ENCODE assay signal across 8 cellular contexts in genomic region chr12:6465467-6466183, GRCh38. TPM values are rescaled to one million over a fixed set of nuclear protein-coding genes. Genes with fewer than 3 reads are reported as not detected.
DNase-seq lines count a peak whose midpoint lies in the region; ATAC-seq and TF ChIP-seq lines count a peak whose summit lies in the region.

No MANE protein-coding gene starts in this region.

- no peak for TF ChIP-seq POLR2A in gastrocnemius medialis (IDR thresholded peaks at IDR 0.05)

- peak; percentile 38 to 39 for ATAC-seq in gastrocnemius medialis
- no peak for ATAC-seq in HG03045 (IDR thresholded peaks at IDR 0.05; ENCODE audit: unreplicated experiment)

- CTCF ChIA-PET in HEK293T (lab: Yijun Ruan, JAX), result interaction anchor here (0.6 to 2.3 kb wide), 21 partner anchors 9 to 146 kb away, joined by 3 to 26 read pairs (median 4); partner anchors contain the start of genes CD27 and TAPBPL

- peak; percentile 79 for DNase-seq in DMS 273 (lab: John Stamatoyannopoulos, UW; ENCODE audit: unreplicated experiment)
- peak; percentile 61 for DNase-seq in HEK293T (ENCODE audit: extremely low spot score)
- DNase-seq in NCI-H748 treated with DMSO at 0.1 percent for 48 hours (lab: John Stamatoyannopoulos, UW), result peak; percentile 35
- peak in 34 of 58 donors; percentile 4 to 66 (median 19) for DNase-seq in anterior cingulate cortex (lab: John Stamatoyannopoulos, UW)
- peak; percentile 82 for DNase-seq in hepatocyte (ENCODE audit: low spot score)
- peak in 1 of 2 donors; percentile 26 for DNase-seq in gastrocnemius medialis
- no peak for DNase-seq in ecto neural progenitor cell (ENCODE audit: low spot score)

- H3K4me1 ChIP-seq in hepatocyte (ENCODE audit: insufficient read depth) (peaks cover 7% of the 10 kb centered on the region), gastrocnemius medialis (peaks cover 24 to 26% of the 10 kb centered on the region in 2 donors)

- no peak overlapping the region for H2AFZ ChIP-seq in hepatocyte

- POLR2A ChIA-PET in HEK293T (lab: Yijun Ruan, JAX), result interaction anchor here (0.9 to 1.8 kb wide), 8 partner anchors 23 to 187 kb away, joined by 3 to 6 read pairs (median 4); partner anchors contain the start of genes MRPL51 and TNFRSF1A

- no peak overlapping the region for H3K4me2 ChIP-seq in hepatocyte

- intact Hi-C loops in gastrocnemius medialis (cut with DNase I; ENCODE audit: low total_unique reads), result loop anchor here (1.0 to 2.0 kb wide), 2 partner anchors 42 to 139 kb away; no protein-coding TSS in a partner anchor

- no peaks in the 10 kb centered on the region for H4K20me1 ChIP-seq in hepatocyte (ENCODE audit: insufficient read depth, poor library complexity, severe bottlenecking)

- TF ChIP-seq CTCF in hepatocyte (IDR thresholded peaks at IDR 0.05; ENCODE audit: poor library complexity) (peak; percentile 79), gastrocnemius medialis (IDR thresholded peaks at IDR 0.05 in 4 of 5, conservative IDR thresholded peaks at IDR 0.05 in 1 of 5) (peak; percentile 77 to 88 (median 80))

- H3K4me3 ChIP-seq in hepatocyte (no peak overlapping the region), gastrocnemius medialis (no peak overlapping the region)

- WGBS in hepatocyte (ENCODE audit: low lambda C conversion rate, missing lambda C conversion rate), result 52% methylated on average over 6 of the region's 6 CpGs

- H3K9me3 ChIP-seq in hepatocyte (ENCODE audit: low read depth) (no peaks in the 10 kb centered on the region), gastrocnemius medialis (no peaks in the 10 kb centered on the region)

- H3K36me3 ChIP-seq in hepatocyte (replicated peaks; ENCODE audit: insufficient read depth, low read depth), result no peaks in the 10 kb centered on the region
- H3K36me3 ChIP-seq in gastrocnemius medialis, result peaks cover 0 to 48% of the 10 kb centered on the region in 2 donors

- H3K79me2 ChIP-seq in hepatocyte, result peaks cover 13% of the 10 kb centered on the region

- no peaks in the 10 kb centered on the region for H3K9me2 ChIP-seq in hepatocyte (replicated peaks; ENCODE audit: insufficient read depth)

- in situ Hi-C loops in gastrocnemius medialis (cut with MboI; ENCODE audit: low sequenced_read_pairs in 4 of 4), result loop anchor here (5.0 to 25.0 kb wide), 4 partner anchors 128 to 141 kb away; partner anchors contain the start of gene TNFRSF1A (in 1 of the 4)

- H3K27me3 ChIP-seq in hepatocyte, result no peaks in the 10 kb centered on the region
- H3K27me3 ChIP-seq in gastrocnemius medialis, result no peaks in the 10 kb centered on the region

- H3K27ac ChIP-seq in hepatocyte (no peak overlapping the region), gastrocnemius medialis (no peak overlapping the region)

TF ChIP-seq in HEK293T, 16 proteins besides CTCF, POLR2A, EP300 and RAD21:
- TF ChIP-seq PKNOX1 (IDR thresholded peaks at IDR 0.05), result no peak
- TF ChIP-seq NFRKB (IDR thresholded peaks at IDR 0.05), result no peak
- TF ChIP-seq ZNF384 (IDR thresholded peaks at IDR 0.05), result no peak
- TF ChIP-seq TARDBP (IDR thresholded peaks at IDR 0.05), result no peak
- TF ChIP-seq HDGF (IDR thresholded peaks at IDR 0.05; ENCODE audit: borderline replicate concordance), result no peak
- no peak for TF ChIP-seq SP1 (IDR thresholded peaks at IDR 0.05)
- TF ChIP-seq BHLHE40 (IDR thresholded peaks at IDR 0.05; ENCODE audit: borderline replicate concordance), result no peak
- TF ChIP-seq FOXK2 (IDR thresholded peaks at IDR 0.05), result no peak
- TF ChIP-seq FOXM1 (IDR thresholded peaks at IDR 0.05; ENCODE audit: borderline replicate concordance), result no peak
- no peak for TF ChIP-seq FOXA1 (IDR thresholded peaks at IDR 0.05)
- no peak for TF ChIP-seq CTBP1 (IDR thresholded peaks at IDR 0.05; ENCODE audit: borderline replicate concordance)
- no peak for TF ChIP-seq LEF1 (IDR thresholded peaks at IDR 0.05; ENCODE audit: borderline replicate concordance)
- no peak for TF ChIP-seq SUZ12 (IDR thresholded peaks at IDR 0.05)
- no peak for TF ChIP-seq L3MBTL2 (conservative IDR thresholded peaks at IDR 0.05)
TF ChIP-seq in HEK293T: peak in this region for 0.

RNA-seq across cellular contexts. Expression of gene VAMP1, which starts 4.9 kb away (rescaled TPM):
- total RNA-seq in hepatocyte (0.88 and 5.0 TPM in 2 replicates), gastrocnemius medialis (1 to 10 TPM; 1.1 to 2.0 (median 1.4) TPM)
- 5.9 and 8.0 TPM in 2 replicates for polyA plus RNA-seq in hepatocyte

RNA-seq across cellular contexts. Expression of gene TAPBPL, which starts 13.8 kb away (rescaled TPM):
- total RNA-seq in hepatocyte (8.2 and 11.7 TPM in 2 replicates), gastrocnemius medialis (1 to 10 TPM; 3.8 to 8.6 (median 5.8) TPM)
- polyA plus RNA-seq in hepatocyte, result 9.7 and 10.8 TPM in 2 replicates

RNA-seq across cellular contexts. Expression of gene CD27, which starts 20.9 kb away (rescaled TPM):
- total RNA-seq in hepatocyte (not detected in 2 replicates), gastrocnemius medialis (under 1 TPM in 1 of 4 donors, not detected in 3; 0.55 TPM)
- polyA plus RNA-seq in hepatocyte, result 0.15 and 0.44 TPM in 2 replicates

RNA-seq across cellular contexts. Expression of gene MRPL51, which starts 27.4 kb away (rescaled TPM):
- total RNA-seq in hepatocyte (57.4 and 81.6 TPM in 2 replicates), gastrocnemius medialis (100 to 1,000 TPM in 3 of 4 donors, 10 to 100 TPM in 1; 76.6 to 147 (median 124) TPM)
- polyA plus RNA-seq in hepatocyte, result 231 and 267 TPM in 2 replicates

RNA-seq across cellular contexts. Expression of gene NCAPD2, which starts 28.3 kb away (rescaled TPM):
- total RNA-seq in hepatocyte, result 26.7 and 31.4 TPM in 2 replicates
- 13.7 and 17.4 TPM in 2 replicates for polyA plus RNA-seq in hepatocyte
- 100 to 1,000 TPM in 1 of 4 donors, 10 to 100 TPM in 3; 12.3 to 250 (median 13.3) TPM for total RNA-seq in gastrocnemius medialis
